26 cellular contexts compared by ENCODE assay signal in genomic region chr11:95686265-95686664, GRCh38.
"Had no signal": no experiment of that assay in that cellular context is flagged by ENCODE, and none has a peak within 500 bp of the region (broad histone marks: within the 10 kb centered on the region; RNA-seq: fewer than 3 reads in every experiment).

No MANE protein-coding gene starts in this region.

- H3K27me3 ChIP-seq: cardiac muscle cell, Peyer's patch, SJCRH30 had no signal

- DNase-seq: activated CD4-positive, alpha-beta T cell treated with anti-CD3 and anti-CD28 coated beads for 48 hours; activated CD4-positive, alpha-beta T cell treated with anti-CD3 and anti-CD28 coated beads, Interleukin-2, amount 50 U/mL, for 4 hours; activated CD4-positive, CD25-positive, alpha-beta regulatory T cell treated with anti-CD3 and anti-CD28 coated beads, Interleukin-2, amount 50 U/mL, for 72 hours; activated CD8-positive, alpha-beta memory T cell treated with anti-CD3 and anti-CD28 coated beads for 24 hours; activated gamma-delta T cell treated with Interleukin-2 at 50 U/mL for 16 hours; activated naive CD4-positive, alpha-beta T cell treated with anti-CD3 and anti-CD28 coated beads, Interleukin-2, amount 10 ng/mL, durations not matched to agents 7 days and 5 days; activated T-cell treated with anti-CD3 and anti-CD28 coated beads, Interleukin-2, amount 50 U/mL, for 4 hours; amygdala; Karpas-422; MM.1S; NCI-H1105; NCI-H1436; NCI-H187; NCI-H2081; NCI-H446; NCI-H524; Peyer's patch; Right ventricle myocardium superior; SJCRH30; SK-N-SH; SW 1271 had no signal

- H3K9me3 Mint-ChIP-seq: brain, WTC11 had no signal

- H3K27ac Mint-ChIP-seq: brain; T-helper 1 cell treated with Interleukin-12 subunit alpha and Interleukin-12 subunit beta and Interleukin-4 antibody, amounts not matched to agents 30 μg/mL and 1 μg/mL, for 36 hours; WTC11 had no signal

- H3K4me3 ChIP-seq: cardiac muscle cell, Peyer's patch, SJCRH30 had no signal

- H3K4me1 ChIP-seq: SJCRH30 had no signal

- H3K4me1 Mint-ChIP-seq: WTC11 had no signal

- H3K27ac ChIP-seq: cardiac muscle cell, Peyer's patch, RWPE1, SJCRH30 had no signal

- H3K9me3 ChIP-seq: Peyer's patch, SJCRH30, SK-N-SH had no signal

- H3K9ac ChIP-seq: SK-N-SH had no signal

- H3K27me3 Mint-ChIP-seq: activated naive CD4-positive, alpha-beta T cell treated with anti-CD3 and anti-CD28 coated beads, Interleukin-2, amount 10 ng/mL, durations not matched to agents 7 days and 5 days had no signal

- ATAC-seq: activated T-cell treated with anti-CD3 and anti-CD28 coated beads, Interleukin-2, amount 50 U/mL, for 4 hours; WTC11 had no signal

- H3K36me3 Mint-ChIP-seq: brain, WTC11 had no signal

- H3K36me3 ChIP-seq: cardiac muscle cell, Peyer's patch, SJCRH30 had no signal

- H3K4me2 ChIP-seq: SK-N-SH had no signal

- H3K4me3 Mint-ChIP-seq: activated naive CD4-positive, alpha-beta T cell treated with anti-CD3 and anti-CD28 coated beads, Interleukin-2, amount 10 ng/mL, durations not matched to agents 7 days and 5 days; activated T-cell treated with anti-CD3 and anti-CD28 coated beads, Interleukin-2, amount 50 U/mL, for 4 hours; brain; T-helper 1 cell treated with Interleukin-12 subunit alpha and Interleukin-12 subunit beta and Interleukin-4 antibody, amounts not matched to agents 30 μg/mL and 1 μg/mL, for 36 hours; WTC11 had no signal
